Comparison of ENCODE assay signal across 2 cellular contexts in the genomic region with DNA sequence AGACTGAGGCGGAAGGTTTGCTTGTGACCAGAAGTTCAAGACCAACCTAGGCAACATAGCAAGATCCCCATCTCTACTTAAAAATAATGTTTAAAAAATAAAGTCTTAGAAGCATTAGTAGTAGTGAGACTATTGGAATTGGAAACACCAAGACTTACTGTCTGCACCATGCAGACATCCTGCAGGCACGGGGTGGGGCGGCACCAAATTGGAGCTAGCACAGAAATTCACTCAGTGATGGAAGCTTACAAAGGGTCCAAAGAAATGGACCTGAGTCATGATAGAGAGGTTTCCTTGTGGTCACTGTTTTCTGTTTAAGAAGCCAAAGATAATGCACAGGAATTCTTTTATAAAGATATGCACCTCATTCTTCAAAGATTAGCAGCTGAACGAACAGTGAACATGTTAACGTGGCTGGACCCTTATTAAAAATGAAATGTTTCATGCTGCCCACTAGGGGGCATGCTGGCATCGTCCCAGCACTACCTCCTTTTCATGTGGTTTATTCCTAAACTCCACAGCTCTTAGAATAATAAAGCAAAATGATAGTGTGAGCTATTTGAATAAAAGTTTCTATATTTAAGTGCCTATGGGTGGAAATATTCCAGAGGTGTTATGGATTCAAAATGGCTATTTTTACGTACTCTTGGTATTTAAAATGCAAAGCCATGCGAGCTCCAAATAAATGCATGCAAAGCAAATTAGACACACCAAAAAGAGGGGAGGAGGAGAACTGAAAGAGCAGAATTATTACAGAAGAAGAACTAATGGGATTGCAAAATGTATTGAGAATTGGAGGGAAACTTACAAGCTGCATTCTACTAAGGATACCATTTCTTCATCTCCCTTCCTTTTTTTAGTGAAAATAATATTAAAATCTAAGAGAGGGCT.
TF ChIP-seq lines count a peak whose summit lies in the region.

No MANE protein-coding gene starts in this region.

TF ChIP-seq in SK-N-SH, 30 proteins besides CTCF, POLR2A, EP300 and RAD21:
- no peak for TF ChIP-seq POLR2AphosphoS5 (IDR thresholded peaks at IDR 0.05; ENCODE audit: low read depth, low read length)
- TF ChIP-seq JUND (IDR thresholded peaks at IDR 0.05), result no peak
- 0 out of 2 replicates have a peak, but pooled peaks have one; percentile 11 for TF ChIP-seq NRF1 (IDR thresholded peaks at IDR 0.05; ENCODE audit: low read depth, low read length)
- TF ChIP-seq SMC3 (IDR thresholded peaks at IDR 0.05; ENCODE audit: low read depth, low read length), result peak; percentile 76
- no peak for TF ChIP-seq SIN3A (IDR thresholded peaks at IDR 0.05; ENCODE audit: borderline replicate concordance, low read depth, low read length)
- TF ChIP-seq MXI1 (IDR thresholded peaks at IDR 0.05; ENCODE audit: low read depth, low read length), result no peak
- TF ChIP-seq MEF2A (IDR thresholded peaks at IDR 0.05; ENCODE audit: borderline replicate concordance, low read depth), result no peak

TF ChIP-seq in GM12878, 131 proteins besides CTCF, POLR2A, EP300 and RAD21:
- TF ChIP-seq SIX5 (IDR thresholded peaks at IDR 0.05; ENCODE audit: low read depth, low read length, severe bottlenecking) (no peak), TBL1XR1 (IDR thresholded peaks at IDR 0.05; ENCODE audit: low read depth, low read length) (no peak), CBFB (IDR thresholded peaks at IDR 0.05; ENCODE audit: low read depth) (peak; percentile 52; the same call in 1 of the 2 replicates), TCF7 (IDR thresholded peaks at IDR 0.05; ENCODE audit: borderline replicate concordance) (peak; percentile 97), RAD51 (IDR thresholded peaks at IDR 0.05) (no peak), ZNF384 (IDR thresholded peaks at IDR 0.05; ENCODE audit: borderline replicate concordance, low read depth, low read length) (peak; percentile 21; the same call in 1 of the 2 replicates), BHLHE40 (IDR thresholded peaks at IDR 0.05; ENCODE audit: borderline replicate concordance in 1 of 2, low read depth in 2 of 2, low read length in 1 of 2) (0 out of 4 replicates have a peak, but pooled peaks of 1 of the 2 experiments have one; percentile 16), ESRRA (IDR thresholded peaks at IDR 0.05; ENCODE audit: low read length) (no peak), SMC3 (IDR thresholded peaks at IDR 0.05; ENCODE audit: borderline replicate concordance, low read length) (peak; percentile 93; the same call in 1 of the 2 replicates), RUNX3 (IDR thresholded peaks at IDR 0.05; ENCODE audit: low read length) (peak; percentile 84), YY1 (IDR thresholded peaks at IDR 0.05; ENCODE audit: low read depth, low read length) (peak; percentile 41; the same call in 1 of the 2 replicates), ZNF622 (IDR thresholded peaks at IDR 0.05) (no peak), SMARCA5 (IDR thresholded peaks at IDR 0.05) (0 out of 2 replicates have a peak, but pooled peaks have one; percentile 22)
- TF ChIP-seq, protein P1, sequence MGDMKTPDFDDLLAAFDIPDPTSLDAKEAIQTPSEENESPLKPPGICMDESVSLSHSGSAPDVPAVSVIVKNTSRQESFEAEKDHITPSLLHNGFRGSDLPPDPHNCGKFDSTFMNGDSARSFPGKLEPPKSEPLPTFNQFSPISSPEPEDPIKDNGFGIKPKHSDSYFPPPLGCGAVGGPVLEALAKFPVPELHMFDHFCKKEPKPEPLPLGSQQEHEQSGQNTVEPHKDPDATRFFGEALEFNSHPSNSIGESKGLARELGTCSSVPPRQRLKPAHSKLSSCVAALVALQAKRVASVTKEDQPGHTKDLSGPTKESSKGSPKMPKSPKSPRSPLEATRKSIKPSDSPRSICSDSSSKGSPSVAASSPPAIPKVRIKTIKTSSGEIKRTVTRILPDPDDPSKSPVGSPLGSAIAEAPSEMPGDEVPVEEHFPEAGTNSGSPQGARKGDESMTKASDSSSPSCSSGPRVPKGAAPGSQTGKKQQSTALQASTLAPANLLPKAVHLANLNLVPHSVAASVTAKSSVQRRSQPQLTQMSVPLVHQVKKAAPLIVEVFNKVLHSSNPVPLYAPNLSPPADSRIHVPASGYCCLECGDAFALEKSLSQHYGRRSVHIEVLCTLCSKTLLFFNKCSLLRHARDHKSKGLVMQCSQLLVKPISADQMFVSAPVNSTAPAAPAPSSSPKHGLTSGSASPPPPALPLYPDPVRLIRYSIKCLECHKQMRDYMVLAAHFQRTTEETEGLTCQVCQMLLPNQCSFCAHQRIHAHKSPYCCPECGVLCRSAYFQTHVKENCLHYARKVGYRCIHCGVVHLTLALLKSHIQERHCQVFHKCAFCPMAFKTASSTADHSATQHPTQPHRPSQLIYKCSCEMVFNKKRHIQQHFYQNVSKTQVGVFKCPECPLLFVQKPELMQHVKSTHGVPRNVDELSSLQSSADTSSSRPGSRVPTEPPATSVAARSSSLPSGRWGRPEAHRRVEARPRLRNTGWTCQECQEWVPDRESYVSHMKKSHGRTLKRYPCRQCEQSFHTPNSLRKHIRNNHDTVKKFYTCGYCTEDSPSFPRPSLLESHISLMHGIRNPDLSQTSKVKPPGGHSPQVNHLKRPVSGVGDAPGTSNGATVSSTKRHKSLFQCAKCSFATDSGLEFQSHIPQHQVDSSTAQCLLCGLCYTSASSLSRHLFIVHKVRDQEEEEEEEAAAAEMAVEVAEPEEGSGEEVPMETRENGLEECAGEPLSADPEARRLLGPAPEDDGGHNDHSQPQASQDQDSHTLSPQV (IDR thresholded peaks at IDR 0.05), result 0 out of 2 replicates have a peak, but pooled peaks have one; percentile 23
- TF ChIP-seq, protein P2, sequence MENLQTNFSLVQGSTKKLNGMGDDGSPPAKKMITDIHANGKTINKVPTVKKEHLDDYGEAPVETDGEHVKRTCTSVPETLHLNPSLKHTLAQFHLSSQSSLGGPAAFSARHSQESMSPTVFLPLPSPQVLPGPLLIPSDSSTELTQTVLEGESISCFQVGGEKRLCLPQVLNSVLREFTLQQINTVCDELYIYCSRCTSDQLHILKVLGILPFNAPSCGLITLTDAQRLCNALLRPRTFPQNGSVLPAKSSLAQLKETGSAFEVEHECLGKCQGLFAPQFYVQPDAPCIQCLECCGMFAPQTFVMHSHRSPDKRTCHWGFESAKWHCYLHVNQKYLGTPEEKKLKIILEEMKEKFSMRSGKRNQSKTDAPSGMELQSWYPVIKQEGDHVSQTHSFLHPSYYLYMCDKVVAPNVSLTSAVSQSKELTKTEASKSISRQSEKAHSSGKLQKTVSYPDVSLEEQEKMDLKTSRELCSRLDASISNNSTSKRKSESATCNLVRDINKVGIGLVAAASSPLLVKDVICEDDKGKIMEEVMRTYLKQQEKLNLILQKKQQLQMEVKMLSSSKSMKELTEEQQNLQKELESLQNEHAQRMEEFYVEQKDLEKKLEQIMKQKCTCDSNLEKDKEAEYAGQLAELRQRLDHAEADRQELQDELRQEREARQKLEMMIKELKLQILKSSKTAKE (IDR thresholded peaks at IDR 0.05; ENCODE audit: low read depth, poor library complexity, severe bottlenecking), result peak; percentile 36
- TF ChIP-seq, protein P3, sequence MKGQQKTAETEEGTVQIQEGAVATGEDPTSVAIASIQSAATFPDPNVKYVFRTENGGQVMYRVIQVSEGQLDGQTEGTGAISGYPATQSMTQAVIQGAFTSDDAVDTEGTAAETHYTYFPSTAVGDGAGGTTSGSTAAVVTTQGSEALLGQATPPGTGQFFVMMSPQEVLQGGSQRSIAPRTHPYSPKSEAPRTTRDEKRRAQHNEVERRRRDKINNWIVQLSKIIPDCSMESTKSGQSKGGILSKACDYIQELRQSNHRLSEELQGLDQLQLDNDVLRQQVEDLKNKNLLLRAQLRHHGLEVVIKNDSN (IDR thresholded peaks at IDR 0.05; ENCODE audit: borderline replicate concordance, extremely low read length, insufficient read depth, low read depth, low read length), result no peak
